In the genomic region with DNA sequence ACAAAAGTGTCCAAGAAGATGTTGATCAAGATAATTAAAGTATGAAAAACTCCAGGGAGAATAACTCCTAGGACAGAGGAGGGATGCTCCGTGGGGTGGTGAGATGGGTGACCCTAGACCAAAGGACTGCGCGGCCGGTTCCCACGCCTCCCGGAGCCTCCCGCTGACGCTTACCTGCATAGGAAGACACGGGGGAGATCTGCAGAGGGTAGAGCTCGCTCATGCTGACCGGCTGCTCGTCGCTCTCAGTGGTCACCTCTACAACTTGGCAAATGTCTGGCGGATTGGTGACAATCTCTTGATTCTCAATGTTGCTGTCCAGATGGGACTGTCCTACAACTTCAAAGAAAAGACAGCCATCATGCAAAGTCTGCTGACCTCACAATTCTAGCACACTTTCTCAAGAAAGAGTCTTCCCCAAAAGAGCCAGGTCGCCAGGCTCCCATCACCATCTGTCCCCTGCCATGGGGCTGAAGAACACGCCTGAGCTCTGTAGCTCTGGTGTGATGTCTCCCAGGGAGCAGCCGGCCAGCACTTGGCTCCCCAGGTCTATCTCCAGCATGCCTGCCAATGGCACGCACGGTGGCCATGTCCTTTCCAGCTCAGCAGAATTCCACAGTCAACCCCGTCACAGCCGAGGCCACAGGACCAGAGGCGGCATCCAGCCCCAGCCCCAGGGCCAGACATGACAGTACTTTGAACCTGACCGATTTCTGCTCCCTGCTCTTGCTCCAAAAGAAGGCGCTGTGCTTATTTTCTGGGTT, we compare ENCODE assay signal across 22 cellular contexts.
DNase-seq lines count a peak whose midpoint lies in the region; ATAC-seq and TF ChIP-seq lines count a peak whose summit lies in the region.
"Had no signal": no experiment of that assay in that cellular context is flagged by ENCODE, and none has a peak within 500 bp of the region (broad histone marks: within the 10 kb centered on the region; RNA-seq: fewer than 3 reads in every experiment).

No MANE protein-coding gene starts in this region.

- H3K4me1 ChIP-seq in neuronal stem cell (ENCODE audit: control insufficient read depth in 2 of 2, insufficient read depth in 1 of 2, low read depth in 1 of 2, low read length in 2 of 2), result peaks cover 19 to 32% of the 10 kb centered on the region in 2 donors
- H3K4me1 ChIP-seq: pancreas had no signal

- no peak overlapping the region for H2BK15ac ChIP-seq in neuronal stem cell (ENCODE audit: low read length)

- no peak overlapping the region for H3K4me2 ChIP-seq in neuronal stem cell (ENCODE audit: insufficient read depth, low read length, poor library complexity, severe bottlenecking)

- no peak overlapping the region for H2BK5ac ChIP-seq in neuronal stem cell (ENCODE audit: low read length)

- no peak overlapping the region for H4K91ac ChIP-seq in neuronal stem cell (ENCODE audit: low read depth, low read length, poor library complexity)

- H3K36me3 ChIP-seq in neuronal stem cell (replicated peaks in 1 of 2; ENCODE audit: control insufficient read depth in 2 of 2, insufficient read depth in 2 of 2, low read length in 2 of 2), result peaks cover 0 to 64% of the 10 kb centered on the region in 2 donors

- no peak overlapping the region for H3K14ac ChIP-seq in neuronal stem cell (ENCODE audit: low read length)

- no peak for DNase-seq in stimulated activated naive CD8-positive, alpha-beta T cell treated with anti-CD3 and anti-CD28 coated beads, Interleukin-15, Interleukin-2, amounts not matched to agents 100 U/mL and 50 U/mL, for 24 hours
- peak; percentile 63 for DNase-seq in coronary artery (ENCODE audit: low spot score)
- no peak for DNase-seq in neuronal stem cell (ENCODE audit: low spot score)
- DNase-seq in foreskin fibroblast, result no peak
- DNase-seq in effector memory CD8-positive, alpha-beta T cell, result no peak
- no peak for DNase-seq in NAMALWA (ENCODE audit: low spot score)
- no peak for DNase-seq in HEK293T (ENCODE audit: extremely low spot score)
- DNase-seq: activated CD4-positive, alpha-beta T cell treated with anti-CD3 and anti-CD28 coated beads, Interleukin-2, amount 10 ng/mL, durations not matched to agents 7 days and 5 days; activated effector memory CD4-positive, alpha-beta T cell treated with Interleukin-2 at 50 U/mL for 16 hours; amniotic stem cell; MM.1S; naive thymus-derived CD8-positive, alpha-beta T cell; NCI-H1436; NCI-H2171; NCI-H526 treated with DMSO at 0.1 percent for 48 hours; pancreas had no signal

- no peak overlapping the region for H2BK120ac ChIP-seq in neuronal stem cell (ENCODE audit: low read depth, low read length)

- H3K23ac ChIP-seq in neuronal stem cell (ENCODE audit: low read depth, low read length, poor library complexity), result no peak overlapping the region

- H3K4me3 ChIP-seq in coronary artery, result peak overlapping the region; percentile 4
- no peak overlapping the region for H3K4me3 ChIP-seq in neuronal stem cell (ENCODE audit: low read length in 2 of 2)
- H3K4me3 ChIP-seq in foreskin fibroblast (ENCODE audit: low read depth in 1 of 2, low read length in 2 of 2), result no peak overlapping the region
- H3K4me3 ChIP-seq: K562, pancreas, SK-N-MC, vagina had no signal

- no peak overlapping the region for H3K9ac ChIP-seq in neuronal stem cell (ENCODE audit: low read depth, low read length, poor library complexity)

- CTCF ChIA-PET in HEK293T (lab: Yijun Ruan, JAX), result no interaction called here

- no peak overlapping the region for H3K4me3 Mint-ChIP-seq in stimulated activated naive CD8-positive, alpha-beta T cell treated with anti-CD3 and anti-CD28 coated beads, Interleukin-15, Interleukin-2, amounts not matched to agents 100 ng/mL and 50 ng/mL, for 24 hours
- H3K4me3 Mint-ChIP-seq in effector memory CD8-positive, alpha-beta T cell, result no peak overlapping the region
- H3K4me3 Mint-ChIP-seq: activated CD4-positive, alpha-beta T cell treated with anti-CD3 and anti-CD28 coated beads, Interleukin-2, amount 10 ng/mL, durations not matched to agents 7 days and 5 days; naive thymus-derived CD8-positive, alpha-beta T cell had no signal

- no peaks in the 10 kb centered on the region for H3K27me3 ChIP-seq in neuronal stem cell (ENCODE audit: control insufficient read depth in 3 of 3, insufficient read depth in 3 of 3, low read depth in 1 of 3, low read length in 3 of 3)
- H3K27me3 ChIP-seq: pancreas, vagina had no signal

- no peak for ATAC-seq in stimulated activated naive CD8-positive, alpha-beta T cell treated with anti-CD3 and anti-CD28 coated beads, Interleukin-15, Interleukin-2, amounts not matched to agents 100 U/mL and 50 U/mL, for 24 hours
- ATAC-seq in effector memory CD8-positive, alpha-beta T cell (replicated peaks), result no peak
- ATAC-seq: K562; naive thymus-derived CD8-positive, alpha-beta T cell; sciatic nerve had no signal

- POLR2A ChIA-PET in HEK293T (lab: Yijun Ruan, JAX), result no interaction called here

- H3K27ac Mint-ChIP-seq in stimulated activated naive CD8-positive, alpha-beta T cell treated with anti-CD3 and anti-CD28 coated beads, Interleukin-15, Interleukin-2, amounts not matched to agents 100 ng/mL and 50 ng/mL, for 24 hours, result peak overlapping the region; percentile 41
- peak overlapping the region in 1 of 2 donors; percentile 49 for H3K27ac Mint-ChIP-seq in effector memory CD8-positive, alpha-beta T cell
- H3K27ac Mint-ChIP-seq: activated CD4-positive, alpha-beta T cell treated with anti-CD3 and anti-CD28 coated beads, Interleukin-2, amount 10 ng/mL, durations not matched to agents 7 days and 5 days had no signal

- H3K9me3 Mint-ChIP-seq in stimulated activated naive CD8-positive, alpha-beta T cell treated with anti-CD3 and anti-CD28 coated beads, Interleukin-15, Interleukin-2, amounts not matched to agents 100 ng/mL and 50 ng/mL, for 24 hours, result no peaks in the 10 kb centered on the region
- H3K9me3 Mint-ChIP-seq in effector memory CD8-positive, alpha-beta T cell, result no peaks in the 10 kb centered on the region
- H3K9me3 Mint-ChIP-seq: activated CD4-positive, alpha-beta T cell treated with anti-CD3 and anti-CD28 coated beads, Interleukin-2, amount 10 ng/mL, durations not matched to agents 7 days and 5 days; naive thymus-derived CD8-positive, alpha-beta T cell had no signal

- WGBS in neuronal stem cell (ENCODE audit: extremely low coverage in 2 of 2, insufficient read length in 2 of 2, insufficient replicate concordance in 1 of 2), 2 donors, result no CpG with 5 or more reads among the region's 24 CpGs

- peak overlapping the region; percentile 53 for H3K18ac ChIP-seq in neuronal stem cell (ENCODE audit: low read length)

- no peak overlapping the region for H2AFZ ChIP-seq in neuronal stem cell (ENCODE audit: low read length)

- peak overlapping the region; percentile 20 to 75 for H3K27ac ChIP-seq in coronary artery
- no peak overlapping the region for H3K27ac ChIP-seq in neuronal stem cell (replicated peaks; ENCODE audit: low read length)
- H3K27ac ChIP-seq: pancreas, SK-N-MC, vagina, VCaP had no signal

- no peaks in the 10 kb centered on the region for H3K27me3 Mint-ChIP-seq in stimulated activated naive CD8-positive, alpha-beta T cell treated with anti-CD3 and anti-CD28 coated beads, Interleukin-15, Interleukin-2, amounts not matched to agents 100 ng/mL and 50 ng/mL, for 24 hours
- H3K27me3 Mint-ChIP-seq in effector memory CD8-positive, alpha-beta T cell, result no peaks in the 10 kb centered on the region
- H3K27me3 Mint-ChIP-seq: activated CD4-positive, alpha-beta T cell treated with anti-CD3 and anti-CD28 coated beads, Interleukin-2, amount 10 ng/mL, durations not matched to agents 7 days and 5 days; naive thymus-derived CD8-positive, alpha-beta T cell had no signal

- peaks cover 82% of the 10 kb centered on the region for H3K36me3 Mint-ChIP-seq in stimulated activated naive CD8-positive, alpha-beta T cell treated with anti-CD3 and anti-CD28 coated beads, Interleukin-15, Interleukin-2, amounts not matched to agents 100 ng/mL and 50 ng/mL, for 24 hours (ENCODE audit: low read depth)
- H3K36me3 Mint-ChIP-seq in effector memory CD8-positive, alpha-beta T cell (ENCODE audit: insufficient read depth), result peaks cover 65% of the 10 kb centered on the region

- H3K4me1 Mint-ChIP-seq in stimulated activated naive CD8-positive, alpha-beta T cell treated with anti-CD3 and anti-CD28 coated beads, Interleukin-15, Interleukin-2, amounts not matched to agents 100 ng/mL and 50 ng/mL, for 24 hours (ENCODE audit: low read depth), result peaks cover 58% of the 10 kb centered on the region
- peaks cover 10 to 12% of the 10 kb centered on the region in 2 donors for H3K4me1 Mint-ChIP-seq in effector memory CD8-positive, alpha-beta T cell (ENCODE audit: low read depth in 2 of 2)

- no peak overlapping the region for H4K8ac ChIP-seq in neuronal stem cell (ENCODE audit: low read depth, low read length)

- H3K4ac ChIP-seq in neuronal stem cell (ENCODE audit: low read length), result no peak overlapping the region

- no peak overlapping the region for H2AK5ac ChIP-seq in neuronal stem cell (ENCODE audit: low read depth, low read length)

- no peak overlapping the region for H2BK12ac ChIP-seq in neuronal stem cell (ENCODE audit: low read length)

- no peaks in the 10 kb centered on the region for H3K9me3 ChIP-seq in neuronal stem cell (replicated peaks in 1 of 2; ENCODE audit: control insufficient read depth in 2 of 2, insufficient read depth in 1 of 2, low read depth in 1 of 2, low read length in 2 of 2)
- H3K9me3 ChIP-seq: pancreas, vagina had no signal

- TF ChIP-seq CTCF in coronary artery (IDR thresholded peaks at IDR 0.05) (no peak), foreskin fibroblast (IDR thresholded peaks at IDR 0.05; ENCODE audit: low read depth, low read length) (no peak)

- H3K79me1 ChIP-seq in neuronal stem cell (ENCODE audit: low read depth, low read length), result no peaks in the 10 kb centered on the region

TF ChIP-seq in HEK293T, 16 proteins besides CTCF, POLR2A, EP300 and RAD21:
- no peak for TF ChIP-seq HDGF (IDR thresholded peaks at IDR 0.05; ENCODE audit: borderline replicate concordance)
- TF ChIP-seq CTBP1 (IDR thresholded peaks at IDR 0.05; ENCODE audit: borderline replicate concordance), result no peak
